ENCODE assay signal across 12 cellular contexts in genomic region chr12:39618701-39619100, GRCh38. TPM values are rescaled to one million over a fixed set of nuclear protein-coding genes. Genes with fewer than 3 reads are reported as not detected.
DNase-seq lines count a peak whose midpoint lies in the region; ATAC-seq and TF ChIP-seq lines count a peak whose summit lies in the region.
"Had no signal": no experiment of that assay in that cellular context is flagged by ENCODE, and none has a peak within 500 bp of the region (broad histone marks: within the 10 kb centered on the region; RNA-seq: fewer than 3 reads in every experiment).

No MANE protein-coding gene starts in this region.

- BruUV-seq in mammary epithelial cell (replicated peaks; lab: Mats Ljungman, UMichigan) (no TSS peak), PC-3 (replicated peaks; lab: Mats Ljungman, UMichigan) (no TSS peak)

- H3F3A ChIP-seq in PC-3 (ENCODE audit: low read length, unreplicated experiment) = no peaks in the 10 kb centered on the region

- no peak for TF ChIP-seq POLR2A in heart left ventricle (IDR thresholded peaks at IDR 0.05)

- H3K9me3 ChIP-seq in heart left ventricle (no peaks in the 10 kb centered on the region), mammary epithelial cell (replicated peaks; ENCODE audit: insufficient read depth, low read length) (no peaks in the 10 kb centered on the region), muscle layer of duodenum (ENCODE audit: control insufficient read depth in 1 of 2, low read length in 2 of 2) (no peaks in the 10 kb centered on the region), PC-3 (ENCODE audit: low read length) (no peaks in the 10 kb centered on the region)

- TF ChIP-seq CTCF in heart left ventricle (IDR thresholded peaks at IDR 0.05) = no peak
- TF ChIP-seq CTCF in mammary epithelial cell (conservative IDR thresholded peaks at IDR 0.05 in 1 of 2, IDR thresholded peaks at IDR 0.05 in 1 of 2; ENCODE audit: extremely low read depth in 1 of 2, insufficient read depth in 1 of 2, low read depth in 1 of 2, low read length in 2 of 2) = no peak
- TF ChIP-seq CTCF in PC-3 (conservative IDR thresholded peaks at IDR 0.05; ENCODE audit: low read depth, low read length) = no peak

- intact Hi-C loops in heart left ventricle (cut with DNase I) = loop anchor here in 4 of 10 donors (5.0 to 10.0 kb wide), 3 partner anchors 174 to 486 kb away; partner anchors contain the start of genes KIF21A (in 4 of the 4) and SLC2A13 (in 1 of the 4)
- intact Hi-C loops in Right ventricle myocardium inferior (cut with DNase I) = no loop called here
- intact Hi-C loops in mammary epithelial cell (cut with micrococcal nuclease) = no loop called here
- intact Hi-C loops in PC-3 (cut with micrococcal nuclease) = no loop called here

- CTCF ChIA-PET in mammary epithelial cell (lab: Charles Lee; ENCODE audit: low non-redundant PET) (no interaction called here), PC-3 (lab: Charles Lee) (no interaction called here)

- H3K4me2 ChIP-seq in mammary epithelial cell (ENCODE audit: insufficient read depth, low read depth, low read length) = no peak overlapping the region
- H3K4me2 ChIP-seq in PC-3 (ENCODE audit: low read length) = no peak overlapping the region

- no peaks in the 10 kb centered on the region for H3K27me3 ChIP-seq in heart left ventricle
- H3K27me3 ChIP-seq in mammary epithelial cell (ENCODE audit: insufficient read depth, low read length) = no peaks in the 10 kb centered on the region
- H3K27me3 ChIP-seq in muscle layer of duodenum (ENCODE audit: low read depth, low read length) = no peaks in the 10 kb centered on the region
- no peaks in the 10 kb centered on the region for H3K27me3 ChIP-seq in PC-3 (ENCODE audit: low read length)

- dilution Hi-C loops in mammary epithelial cell (cut with HindIII; ENCODE audit: low sequenced_read_pairs) = no loop called here

- no peaks in the 10 kb centered on the region for H3K9me2 ChIP-seq in PC-3 (replicated peaks; ENCODE audit: low read length)

- peak overlapping the region in 11 of 12 donors; percentile 38 to 74 (median 61) for H3K4me3 ChIP-seq in heart left ventricle
- H3K4me3 ChIP-seq in mammary epithelial cell (replicated peaks in 1 of 3; ENCODE audit: insufficient read depth in 1 of 3, low read depth in 2 of 3, low read length in 3 of 3) = no peak overlapping the region
- H3K4me3 ChIP-seq in muscle layer of duodenum (ENCODE audit: low read depth in 1 of 2, low read length in 2 of 2) = peak overlapping the region; percentile 73 to 77
- no peak overlapping the region for H3K4me3 ChIP-seq in PC-3 (ENCODE audit: low read length)

- H3K4me1 ChIP-seq in heart left ventricle (peaks cover 0 to 16% (median 0%) of the 10 kb centered on the region in 12 donors), mammary epithelial cell (ENCODE audit: insufficient read depth, low read length) (peaks cover 9% of the 10 kb centered on the region), muscle layer of duodenum (ENCODE audit: control insufficient read depth in 1 of 2, insufficient read depth in 2 of 2, low read length in 2 of 2) (peaks cover 0 to 15% of the 10 kb centered on the region in 2 donors), PC-3 (ENCODE audit: insufficient read depth, low read length) (peaks cover 5% of the 10 kb centered on the region; the same call in 1 of the 2 replicates)

- no peak overlapping the region for H3K9ac ChIP-seq in mammary epithelial cell (ENCODE audit: insufficient read depth, low read length)
- no peak overlapping the region for H3K9ac ChIP-seq in PC-3 (ENCODE audit: low read length)

- H2AFZ ChIP-seq in mammary epithelial cell (ENCODE audit: low read depth, low read length) (peak overlapping the region; percentile 97), PC-3 (ENCODE audit: low read length) (no peak overlapping the region)

- H3K36me3 ChIP-seq in heart left ventricle = no peaks in the 10 kb centered on the region
- H3K36me3 ChIP-seq in mammary epithelial cell (ENCODE audit: insufficient read depth, low read length) = no peaks in the 10 kb centered on the region
- H3K36me3 ChIP-seq in muscle layer of duodenum (ENCODE audit: control insufficient read depth in 1 of 2, insufficient read depth in 2 of 2, low read length in 2 of 2) = no peaks in the 10 kb centered on the region
- no peaks in the 10 kb centered on the region for H3K36me3 ChIP-seq in PC-3 (ENCODE audit: low read depth, low read length)

- in situ Hi-C loops in mammary epithelial cell (cut with MboI; ENCODE audit: low sequenced_read_pairs in 2 of 2) = no loop called here

- H3K27ac ChIP-seq in heart left ventricle = peak overlapping the region in 11 of 12 donors; percentile 57 to 88 (median 81)
- no peak overlapping the region for H3K27ac ChIP-seq in mammary epithelial cell (ENCODE audit: insufficient read depth, low read depth, low read length)
- H3K27ac ChIP-seq in muscle layer of duodenum (ENCODE audit: low read length) = peak overlapping the region; percentile 64
- H3K27ac ChIP-seq in PC-3 (ENCODE audit: low read length) = no peak overlapping the region
- H3K27ac ChIP-seq: SK-N-MC had no signal

- H3K79me2 ChIP-seq in mammary epithelial cell (ENCODE audit: insufficient read depth, low read length) = no peaks in the 10 kb centered on the region
- H3K79me2 ChIP-seq in PC-3 (ENCODE audit: low read length) = no peaks in the 10 kb centered on the region

- no peaks in the 10 kb centered on the region for H4K20me1 ChIP-seq in mammary epithelial cell (ENCODE audit: insufficient read depth, low read length)
- H4K20me1 ChIP-seq in PC-3 (ENCODE audit: low read length) = no peaks in the 10 kb centered on the region

- no peak for DNase-seq in heart left ventricle
- DNase-seq in Right ventricle myocardium inferior (ENCODE audit: missing footprints) = no peak
- no peak for DNase-seq in mammary epithelial cell
- DNase-seq in NCI-H187 treated with DMSO at 0.1 percent for 48 hours (lab: John Stamatoyannopoulos, UW) = no peak
- DNase-seq in PC-3 = no peak
- no peak for DNase-seq in RKO (ENCODE audit: low spot score)
- DNase-seq: activated CD4-positive, alpha-beta T cell treated with anti-CD3 and anti-CD28 coated beads for 4 hours; endodermal cell; stimulated activated CD4-positive, alpha-beta T cell treated with anti-CD3 and anti-CD28 coated beads, Interleukin-12 subunit alpha, Interleukin-12 subunit beta, amount 100 ng/mL, for 4 hours had no signal

- ATAC-seq in heart left ventricle = no peak
- no peak for ATAC-seq in Right ventricle myocardium inferior
- ATAC-seq in GM19455 (IDR thresholded peaks at IDR 0.05; ENCODE audit: unreplicated experiment) = no peak
- ATAC-seq in PC-3 = no peak

- POLR2A ChIA-PET in PC-3 (lab: Charles Lee; ENCODE audit: unreplicated experiment) = no interaction called here

- WGBS in heart left ventricle, 4 donors = 62 to 79% (median 63%) methylated on average over 5 of the region's 5 CpGs
- WGBS in mammary epithelial cell (ENCODE audit: low coverage, missing lambda C conversion rate) = 80% methylated on average over 5 of the region's 5 CpGs

RNA-seq across cellular contexts. Expression of gene ABCD2, which starts 0.9 kb away (rescaled TPM):
- total RNA-seq in heart left ventricle (1 to 10 TPM; 3.4 to 8.6 (median 6.7) TPM), Right ventricle myocardium inferior (9.4 TPM), mammary epithelial cell (under 1 TPM in 1 of 2 donors, not detected in 1; under 0.01 TPM), PC-3 (2014; rRNA removed) (not detected in 2 replicates)
- polyA plus RNA-seq in heart left ventricle (1 to 10 TPM in 1 of 2 donors, under 1 TPM in 1; 0.39 to 1.4 TPM), mammary epithelial cell (0.05 TPM)
- not detected for polyA minus RNA-seq in mammary epithelial cell
- total RNA-seq: endodermal cell had no signal

Comparison
In these comparisons a context has a peak if more than half of its experiments do, and no peak if none do; other contexts are left out.
1. H3K27ac ChIP-seq: peak in heart left ventricle (11 of 12) and muscle layer of duodenum (single experiment); none in mammary epithelial cell (single experiment) and PC-3 (single experiment).
2. H3K4me3 ChIP-seq: peak in heart left ventricle (11 of 12) and muscle layer of duodenum (2 of 2); none in mammary epithelial cell (0 of 3) and PC-3 (single experiment).